Comparison of ENCODE assay signal across 10 cellular contexts in the genomic region with DNA sequence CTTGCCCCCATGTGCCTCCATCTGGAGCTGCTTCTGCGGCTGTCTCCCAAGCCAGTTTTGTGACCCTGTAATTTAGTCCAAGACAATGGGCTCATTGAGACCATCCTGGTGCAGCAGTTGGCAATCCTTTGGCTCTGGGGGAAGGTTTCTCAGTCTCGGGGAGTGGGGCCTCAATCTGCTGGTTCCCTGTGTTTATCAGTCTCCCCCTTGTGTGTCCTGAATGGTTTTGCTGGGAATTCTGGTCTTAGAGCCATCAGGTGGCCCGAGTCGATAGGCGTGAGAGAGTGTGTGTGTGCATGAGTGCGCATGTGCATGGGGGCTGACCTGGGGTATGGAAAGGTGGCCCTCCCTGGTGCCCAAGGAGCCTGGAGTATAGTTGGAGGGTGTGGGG.
DNase-seq lines count a peak whose midpoint lies in the region; ATAC-seq, FAIRE-seq and TF ChIP-seq lines count a peak whose summit lies in the region.
"Had no signal": no experiment of that assay in that cellular context is flagged by ENCODE, and none has a peak within 500 bp of the region (broad histone marks: within the 10 kb centered on the region; RNA-seq: fewer than 3 reads in every experiment).

No MANE protein-coding gene starts in this region.

- peak overlapping the region in 1 of 2 experiments; percentile 89 for H3K14ac ChIP-seq in mesenchymal stem cell (ENCODE audit: low read length in 2 of 2)

- no peak overlapping the region for H2BK15ac ChIP-seq in mesenchymal stem cell (ENCODE audit: low read depth, poor library complexity, severe bottlenecking)

- TF ChIP-seq CTCF in astrocyte of the cerebellum (IDR thresholded peaks at IDR 0.05; ENCODE audit: low read depth, low read length, missing control alignments) (no peak), thyroid gland (IDR thresholded peaks at IDR 0.05) (no peak), D721Med (IDR thresholded peaks at IDR 0.05; ENCODE audit: insufficient read depth, missing control alignments) (no peak)

- H3K4ac ChIP-seq in mesenchymal stem cell (ENCODE audit: low read depth in 1 of 2, low read length in 2 of 2): peak overlapping the region in 1 of 2 experiments; percentile 65

- no peak for TF ChIP-seq POLR2A in thyroid gland (IDR thresholded peaks at IDR 0.05)

- H3K4me1 ChIP-seq in mesenchymal stem cell (ENCODE audit: control insufficient read depth, insufficient read depth, low read depth, low read length) (peaks cover 67% of the 10 kb centered on the region), thyroid gland (peaks cover 54 to 84% of the 10 kb centered on the region in 2 donors)

- no peak overlapping the region for H3K23ac ChIP-seq in mesenchymal stem cell (ENCODE audit: low read length in 2 of 2)

- H3K4me3 Mint-ChIP-seq in activated T-cell treated with anti-CD3 and anti-CD28 coated beads, Interleukin-2, amount 50 U/mL, for 4 hours: peak overlapping the region; percentile 97

- DNase-seq in activated T-cell treated with anti-CD3 and anti-CD28 coated beads, Interleukin-2, amount 50 U/mL, for 4 hours: no peak
- DNase-seq in activated T-cell treated with anti-CD3 and anti-CD28 coated beads, Interleukin-2, amount 50 U/mL, for 1 hour: no peak
- no peak for DNase-seq in astrocyte of the cerebellum (ENCODE audit: low read depth)
- DNase-seq in mesenchymal stem cell: no peak
- DNase-seq in thyroid gland: no peak
- DNase-seq in D721Med (ENCODE audit: insufficient read length, low spot score): no peak
- no peak for DNase-seq in NCI-H187 treated with DMSO at 0.1 percent for 48 hours (lab: John Stamatoyannopoulos, UW)
- DNase-seq in NCI-H2171 treated with DMSO at 0.1 percent for 48 hours (lab: John Stamatoyannopoulos, UW): no peak
- DNase-seq: COR-L47, NCI-H2029 had no signal

- H3K9ac ChIP-seq in mesenchymal stem cell (ENCODE audit: low read length): peak overlapping the region; percentile 96

- FAIRE-seq in D721Med (lab: Jason Lieb, UNC): no peak

- H3K27me3 ChIP-seq in mesenchymal stem cell (ENCODE audit: control insufficient read depth in 1 of 2, insufficient read depth in 1 of 2, low read length in 2 of 2) (no peaks in the 10 kb centered on the region), thyroid gland (no peaks in the 10 kb centered on the region)

- peak overlapping the region; percentile 40 to 51 for H2BK12ac ChIP-seq in mesenchymal stem cell (ENCODE audit: low read length in 2 of 2)

- H3K27ac ChIP-seq in mesenchymal stem cell (ENCODE audit: low read length, poor library complexity, severe bottlenecking) (peak overlapping the region; percentile 0), thyroid gland (peak overlapping the region in 2 of 3 donors; percentile 77 to 93)

- intact Hi-C loops in thyroid gland (cut with DNase I): no loop called here

- H2AFZ ChIP-seq in mesenchymal stem cell (ENCODE audit: low read depth, low read length): no peak overlapping the region

- H3K36me3 Mint-ChIP-seq in activated T-cell treated with anti-CD3 and anti-CD28 coated beads, Interleukin-2, amount 50 U/mL, for 4 hours (ENCODE audit: insufficient read depth): no peaks in the 10 kb centered on the region

- WGBS in mesenchymal stem cell: 84% methylated on average over 6 of the region's 6 CpGs
- WGBS in thyroid gland, 2 donors: 63 to 78% methylated on average over 6 of the region's 6 CpGs

- peaks cover 82% of the 10 kb centered on the region for H3K4me1 Mint-ChIP-seq in activated T-cell treated with anti-CD3 and anti-CD28 coated beads, Interleukin-2, amount 50 U/mL, for 4 hours (ENCODE audit: low read depth)

- H3K4me2 ChIP-seq in mesenchymal stem cell (ENCODE audit: low read length, poor library complexity, severe bottlenecking): peak overlapping the region; percentile 5

- peaks cover 3% of the 10 kb centered on the region for H3K79me1 ChIP-seq in mesenchymal stem cell (replicated peaks; ENCODE audit: low read length, poor library complexity, severe bottlenecking)

- H2AK5ac ChIP-seq in mesenchymal stem cell (ENCODE audit: low read length, severe bottlenecking): no peak overlapping the region

- no peak overlapping the region for H2BK5ac ChIP-seq in mesenchymal stem cell (ENCODE audit: low read depth, low read length, poor library complexity, severe bottlenecking)

- H4K91ac ChIP-seq in mesenchymal stem cell (ENCODE audit: low read length): peak overlapping the region; percentile 66

- in situ Hi-C loops in astrocyte of the cerebellum (cut with HindIII; ENCODE audit: low sequenced_read_pairs): no loop called here

- peaks cover 3 to 30% of the 10 kb centered on the region in 2 experiments for H3K36me3 ChIP-seq in mesenchymal stem cell (ENCODE audit: control insufficient read depth in 1 of 2, insufficient read depth in 2 of 2, low read depth in 1 of 2, low read length in 2 of 2)
- H3K36me3 ChIP-seq in thyroid gland: no peaks in the 10 kb centered on the region

- peak overlapping the region; percentile 14 to 23 for H3K18ac ChIP-seq in mesenchymal stem cell (ENCODE audit: low read depth in 1 of 2, low read length in 2 of 2)

- H3K4me3 ChIP-seq in astrocyte of the cerebellum (ENCODE audit: low read depth, low read length) (peak overlapping the region; percentile 88), mesenchymal stem cell (ENCODE audit: insufficient read depth in 1 of 2, low read depth in 1 of 2, low read length in 2 of 2) (peak overlapping the region in 1 of 2 experiments; percentile 93), thyroid gland (replicated peaks in 1 of 3) (no peak overlapping the region)

- no peaks in the 10 kb centered on the region for H3K9me3 Mint-ChIP-seq in activated T-cell treated with anti-CD3 and anti-CD28 coated beads, Interleukin-2, amount 50 U/mL, for 4 hours

- H3K27me3 Mint-ChIP-seq in activated T-cell treated with anti-CD3 and anti-CD28 coated beads, Interleukin-2, amount 50 U/mL, for 4 hours (ENCODE audit: low read depth): no peaks in the 10 kb centered on the region

- no peaks in the 10 kb centered on the region for H3K9me3 ChIP-seq in mesenchymal stem cell (ENCODE audit: control insufficient read depth, low read length)
- no peaks in the 10 kb centered on the region for H3K9me3 ChIP-seq in thyroid gland

- no peak overlapping the region for H2BK120ac ChIP-seq in mesenchymal stem cell (ENCODE audit: low read depth, low read length)

- no peak for ATAC-seq in activated T-cell treated with anti-CD3 and anti-CD28 coated beads, Interleukin-2, amount 50 U/mL, for 4 hours

- no peak overlapping the region for H4K8ac ChIP-seq in mesenchymal stem cell (ENCODE audit: low read length)
